ENCODE assay signal across 9 cellular contexts in genomic region chr6:148343028-148343374, GRCh38. TPM values are rescaled to one million over a fixed set of nuclear protein-coding genes. Genes with fewer than 3 reads are reported as not detected.
DNase-seq lines count a peak whose midpoint lies in the region; FAIRE-seq and TF ChIP-seq lines count a peak whose summit lies in the region.
"Had no signal": no experiment of that assay in that cellular context is flagged by ENCODE, and none has a peak within 500 bp of the region (broad histone marks: within the 10 kb centered on the region; RNA-seq: fewer than 3 reads in every experiment).

No MANE protein-coding gene starts in this region.

- peak overlapping the region; percentile 12 for H4K91ac ChIP-seq in H1 (replicated peaks; ENCODE audit: insufficient read length, low read length)

- peak overlapping the region; percentile 51 to 99 (median 67) for H3K27ac Mint-ChIP-seq in nephron

- H3K79me1 ChIP-seq in H1 (ENCODE audit: low read depth, low read length), result no peaks in the 10 kb centered on the region

- H3K4ac ChIP-seq in H1 (replicated peaks; ENCODE audit: insufficient read length, low read depth, low read length), result no peak overlapping the region

- POLR2A ChIA-PET in AG04450 (lab: Yijun Ruan, JAX) (interaction anchor here (1.0 to 1.4 kb wide), 4 partner anchors 20 to 187 kb away, joined by 3 to 4 read pairs (median 3); no protein-coding TSS in a partner anchor), H1 (lab: Charles Lee; ENCODE audit: partially characterized antibody) (interaction anchor here (0.6 to 1.7 kb wide), 11 partner anchors 8 to 182 kb away, joined by 3 to 7 read pairs (median 4); no protein-coding TSS in a partner anchor)

- H3K9me3 ChIP-seq in AG04450 (ENCODE audit: control insufficient read depth, insufficient read depth, low read length) (no peaks in the 10 kb centered on the region), HUES6 (ENCODE audit: control insufficient read depth, insufficient read depth, low read depth, low read length) (no peaks in the 10 kb centered on the region), H1 (ENCODE audit: insufficient read depth in 2 of 2, low read depth in 1 of 2, low read length in 1 of 2) (no peaks in the 10 kb centered on the region), BE2C (no peaks in the 10 kb centered on the region)

- peak overlapping the region; percentile 80 to 90 (median 85) for H3K4me3 Mint-ChIP-seq in nephron

- H4K5ac ChIP-seq in H1 (ENCODE audit: insufficient read length, low read depth, low read length), result peak overlapping the region; percentile 35

- no peak for TF ChIP-seq EP300 in H1 (IDR thresholded peaks at IDR 0.05; ENCODE audit: borderline replicate concordance in 1 of 2, low read depth in 2 of 2, low read length in 2 of 2)

- TF ChIP-seq RAD21 in H1 (IDR thresholded peaks at IDR 0.05 in 1 of 2, conservative IDR thresholded peaks at IDR 0.05 in 1 of 2; ENCODE audit: low read depth in 2 of 2, low read length in 2 of 2), result no peak

- no peak overlapping the region for H2AFZ ChIP-seq in H1 (ENCODE audit: low read length)

- H3K36me3 ChIP-seq in HUES6 (ENCODE audit: control insufficient read depth, insufficient read depth, low read length) (no peaks in the 10 kb centered on the region), H1 (ENCODE audit: control insufficient read depth in 2 of 4, insufficient read depth in 4 of 4, low read length in 3 of 4) (no peaks in the 10 kb centered on the region), BE2C (no peaks in the 10 kb centered on the region)

- H3K27me3 ChIP-seq in AG04450 (ENCODE audit: control insufficient read depth, insufficient read depth, low read length) (no peaks in the 10 kb centered on the region), HUES6 (ENCODE audit: control insufficient read depth, insufficient read depth, low read length) (0 out of 2 replicates have a peak, but pooled peaks cover under 1% of the 10 kb centered on the region), H1 (replicated peaks in 1 of 4; ENCODE audit: control insufficient read depth in 3 of 4, extremely low read depth in 1 of 4, insufficient read depth in 3 of 4, low read length in 3 of 4) (no peaks in the 10 kb centered on the region), BE2C (peaks cover 22% of the 10 kb centered on the region)

- no peak overlapping the region for H2BK5ac ChIP-seq in H1 (ENCODE audit: low read depth, low read length)

- peak overlapping the region; percentile 95; the same call in 1 of the 2 replicates for H4K8ac ChIP-seq in H1 (ENCODE audit: extremely low read depth, insufficient read depth, low read length)

- peaks cover 44% of the 10 kb centered on the region for H3K4me1 Mint-ChIP-seq in nephron

- peaks cover 7% of the 10 kb centered on the region for H3K23me2 ChIP-seq in H1 (ENCODE audit: low read depth, low read length)

- 0% methylated on average over 17 of the region's 34 CpGs; no CpG with 5 or more reads in 1 of the 2 experiments for WGBS in H1 (ENCODE audit: extremely low coverage in 1 of 2, insufficient coverage in 1 of 2, insufficient read length in 1 of 2, insufficient replicate concordance in 2 of 2, low coverage in 1 of 2, low lambda C conversion rate in 2 of 2, missing lambda C conversion rate in 1 of 2), 2 experiments

- H3K14ac ChIP-seq in H1 (ENCODE audit: insufficient read length), result no peak overlapping the region

- no peak overlapping the region for H2BK15ac ChIP-seq in H1 (ENCODE audit: low read length)

- no peak for FAIRE-seq in H1 (lab: Jason Lieb, UNC)
- FAIRE-seq: colon had no signal

- H3K79me2 ChIP-seq in H1 (ENCODE audit: control insufficient read depth in 1 of 2, insufficient read depth in 2 of 2, low read length in 2 of 2), result peaks cover 0 to 35% of the 10 kb centered on the region in 2 experiments; a peak in 2 of 4 replicates

- CTCF ChIA-PET in AG04450 (lab: Charles Lee), result interaction anchor here (1.0 kb wide), 1 partner anchor 165 kb away, joined by 4 read pairs; no protein-coding TSS in a partner anchor
- CTCF ChIA-PET in H1 (lab: Charles Lee; ENCODE audit: partially characterized antibody), result no interaction called here

- H3K18ac ChIP-seq in H1 (ENCODE audit: extremely low read depth, low read length), result no peak overlapping the region

- DNase-seq in AG04450 (ENCODE audit: low read depth, low spot score), result no peak
- DNase-seq in H1 (ENCODE audit: low read depth in 1 of 2, low spot score in 2 of 2), result no peak
- DNase-seq in BE2C, result no peak
- no peak for DNase-seq in GF-D8 (lab: John Stamatoyannopoulos, UW)
- DNase-seq in activated CD4-positive, alpha-beta T cell treated with anti-CD3 and anti-CD28 coated beads for 4 hours, result no peak
- DNase-seq in mucosa of gallbladder (ENCODE audit: low spot score), result no peak

- peak overlapping the region; percentile 70 for H3K56ac ChIP-seq in H1 (replicated peaks; ENCODE audit: insufficient read length, low read depth, low read length)

- peak overlapping the region; percentile 65 to 70 for H3K4me2 ChIP-seq in H1 (ENCODE audit: insufficient read depth in 1 of 2, low read depth in 2 of 2, low read length in 2 of 2)

- H3K9ac ChIP-seq in HUES6 (ENCODE audit: low read length) (peak overlapping the region; percentile 100), H1 (replicated peaks in 1 of 4; ENCODE audit: extremely low read depth in 1 of 4, low read depth in 3 of 4, low read length in 3 of 4) (peak overlapping the region; percentile 26 to 95 (median 93); a peak in 6 of 7 replicates)

- TF ChIP-seq CTCF in AG04450 (IDR thresholded peaks at IDR 0.05; ENCODE audit: low read depth, low read length) (no peak), H1 (IDR thresholded peaks at IDR 0.05; ENCODE audit: control extremely low read depth in 1 of 3, insufficient read depth in 1 of 3, low read depth in 1 of 3, low read length in 3 of 3) (no peak), nephron (IDR thresholded peaks at IDR 0.05; ENCODE audit: unreplicated experiment in 3 of 3) (no peak), BE2C (IDR thresholded peaks at IDR 0.05; ENCODE audit: low read depth, low read length) (no peak)

- no peak overlapping the region for H2BK20ac ChIP-seq in H1 (ENCODE audit: low read length)

- H2BK120ac ChIP-seq in H1 (replicated peaks; ENCODE audit: low read depth, low read length), result no peak overlapping the region

- TF ChIP-seq POLR2A in H1 (IDR thresholded peaks at IDR 0.05; ENCODE audit: control extremely low read depth in 1 of 2, low read depth in 2 of 2, low read length in 2 of 2), result no peak

- no peak overlapping the region for H2AK5ac ChIP-seq in H1 (ENCODE audit: low read depth, low read length)

- no peaks in the 10 kb centered on the region for H4K20me1 ChIP-seq in H1 (replicated peaks in 1 of 2; ENCODE audit: control insufficient read depth in 1 of 2, insufficient read depth in 2 of 2, low read length in 2 of 2)

- no peaks in the 10 kb centered on the region for H3K9me3 Mint-ChIP-seq in nephron

- H3K27me3 Mint-ChIP-seq in nephron (ENCODE audit: low read depth), result peaks cover 3% of the 10 kb centered on the region

- H3K27ac ChIP-seq in AG04450 (ENCODE audit: low read depth, low read length) (no peak overlapping the region), HUES6 (ENCODE audit: low read depth, low read length) (peak overlapping the region; percentile 34; the same call in 1 of the 2 replicates), H1 (ENCODE audit: low read depth, low read length) (peak overlapping the region; percentile 94; the same call in 1 of the 2 replicates)

- H3K4me1 ChIP-seq in HUES6 (ENCODE audit: control insufficient read depth, insufficient read depth, low read length) (peaks cover 52% of the 10 kb centered on the region), H1 (replicated peaks in 1 of 4; ENCODE audit: control insufficient read depth in 3 of 4, insufficient read depth in 4 of 4, low read length in 3 of 4) (peaks cover 6 to 27% (median 17%) of the 10 kb centered on the region in 4 experiments), BE2C (no peaks in the 10 kb centered on the region)

- H3K36me3 Mint-ChIP-seq in nephron (ENCODE audit: low read depth), result no peaks in the 10 kb centered on the region

- peak overlapping the region; percentile 83 for H3K4me3 ChIP-seq in AG04450 (ENCODE audit: low read depth, low read length)
- H3K4me3 ChIP-seq in HUES6 (ENCODE audit: low read depth, low read length), result peak overlapping the region; percentile 80
- peak overlapping the region; percentile 72 to 99 (median 84) for H3K4me3 ChIP-seq in H1 (ENCODE audit: extremely low read depth in 1 of 4, insufficient read depth in 2 of 4, low read depth in 3 of 4, low read length in 4 of 4)
- no peak overlapping the region for H3K4me3 ChIP-seq in BE2C (ENCODE audit: low read depth, low read length)

- no peak overlapping the region for H3K23ac ChIP-seq in H1 (ENCODE audit: insufficient read length)

- H2BK12ac ChIP-seq in H1 (ENCODE audit: low read depth, low read length), result no peak overlapping the region

TF ChIP-seq in H1, 55 proteins besides CTCF, POLR2A, EP300 and RAD21:
- peak in 1 of 2 experiments; percentile 19; a peak in 1 of 4 replicates for TF ChIP-seq SIN3A (conservative IDR thresholded peaks at IDR 0.05 in 1 of 2, IDR thresholded peaks at IDR 0.05 in 1 of 2; ENCODE audit: low read depth in 1 of 2, low read length in 2 of 2)
- peak; percentile 50; the same call in 1 of the 2 replicates for TF ChIP-seq PHF8 (conservative IDR thresholded peaks at IDR 0.05; ENCODE audit: low read depth, low read length)
- no peak for TF ChIP-seq TEAD4 (IDR thresholded peaks at IDR 0.05; ENCODE audit: low read depth, low read length)

RNA-seq across cellular contexts. Expression of gene SASH1, which starts 0.4 kb away (rescaled TPM):
- 26.6 and 27.0 TPM in 2 replicates for polyA plus RNA-seq in AG04450 (2011; rRNA removed)
- 65.3 and 69.5 TPM in 2 replicates for polyA minus RNA-seq in AG04450 (2011; rRNA and poly(A)+ RNA removed)
- total RNA-seq in H1 (2021; fragmentation: NEBNext Ultra II Directional; extraction: Animal tissue kit (Norgen Biotek cat#: 25700)), result 18.0 and 20.2 TPM in 2 replicates
- polyA plus RNA-seq in H1 (2011; rRNA removed), result 6.0 and 6.9 TPM in 2 replicates
- polyA plus RNA-seq in H1 (2011; cell fraction: cytosol; rRNA removed), result 8.0 TPM
- polyA plus RNA-seq in H1 (2011; cell fraction: nucleus; rRNA removed), result 11.8 TPM
- 8.9 to 9.5 TPM (median 9.4 TPM) in 4 replicates for polyA plus RNA-seq in H1 (2012, experiment 1 of 2)
- 1.0 TPM for polyA plus RNA-seq in H1 (2012, experiment 2 of 2)
- polyA plus RNA-seq in H1 (2013, experiment 1 of 2), result 7.6 TPM
- polyA plus RNA-seq in H1 (2013, experiment 2 of 2), result 6.6 TPM
- 14.6 and 19.3 TPM in 2 replicates for polyA minus RNA-seq in H1 (2011; rRNA and poly(A)+ RNA removed)
- polyA minus RNA-seq in H1 (2011; cell fraction: cytosol; rRNA and poly(A)+ RNA removed), result 16.5 TPM
- polyA minus RNA-seq in H1 (2011; cell fraction: nucleus; rRNA and poly(A)+ RNA removed), result 37.0 TPM
- polyA plus RNA-seq in BE2C (2012; ENCODE audit: insufficient read depth, insufficient read length, low read depth), result 0.49 TPM
- total RNA-seq in mucosa of gallbladder, result 24.3 TPM
